9 cellular contexts compared by ENCODE assay signal in genomic region chr16:2514333-2515179, GRCh38. TPM values are rescaled to one million over a fixed set of nuclear protein-coding genes. Genes with fewer than 3 reads are reported as not detected.
DNase-seq lines count a peak whose midpoint lies in the region; ATAC-seq, FAIRE-seq and TF ChIP-seq lines count a peak whose summit lies in the region.
"Had no signal": no experiment of that assay in that cellular context is flagged by ENCODE, and none has a peak within 500 bp of the region (broad histone marks: within the 10 kb centered on the region; RNA-seq: fewer than 3 reads in every experiment).

No MANE protein-coding gene starts in this region.

- H3K4me3 ChIP-seq in fibroblast of villous mesenchyme (ENCODE audit: low read depth, low read length), result peak overlapping the region; percentile 96
- H3K4me3 ChIP-seq in sigmoid colon, result peak overlapping the region; percentile 92 to 100 (median 100)

- H3K27me3 ChIP-seq in sigmoid colon, result no peaks in the 10 kb centered on the region

- no peak for TF ChIP-seq CTCF in activated CD8-positive, alpha-beta T cell treated with anti-CD3 and anti-CD28 coated beads for 36 hours (IDR thresholded peaks at IDR 0.05)
- TF ChIP-seq CTCF in fibroblast of villous mesenchyme (IDR thresholded peaks at IDR 0.05; ENCODE audit: insufficient read depth, low read depth, low read length) (no peak), sigmoid colon (IDR thresholded peaks at IDR 0.05) (no peak)

- peak overlapping the region; percentile 97 to 99 (median 98) for H3K27ac ChIP-seq in sigmoid colon

- TF ChIP-seq POLR2A in sigmoid colon (IDR thresholded peaks at IDR 0.05) (no peak), GM12891 (IDR thresholded peaks at IDR 0.05; ENCODE audit: low read depth, low read length) (no peak)

- intact Hi-C loops in activated CD8-positive, alpha-beta T cell treated with anti-CD3 and anti-CD28 coated beads for 36 hours (cut with micrococcal nuclease), result no loop called here
- intact Hi-C loops in sigmoid colon (cut with DNase I), result loop anchor here (5.0 kb wide), 1 partner anchor 37 kb away; the partner anchor contains the start of gene TBC1D24

- POLR2A ChIA-PET in activated CD8-positive, alpha-beta T cell treated with anti-CD3 and anti-CD28 coated beads for 36 hours (lab: Charles Lee), result interaction anchor here (0.9 to 3.7 kb wide), 8 partner anchors 10 to 360 kb away, joined by 3 to 26 read pairs (median 4); partner anchors contain the start of genes CEMP1, ECI1 and TRAF7

- H3K4me3 Mint-ChIP-seq in activated T-cell treated with anti-CD3 and anti-CD28 coated beads, Interleukin-2, amount 50 U/mL, for 4 hours, result peak overlapping the region; percentile 93
- H3K4me3 Mint-ChIP-seq in activated CD8-positive, alpha-beta T cell treated with anti-CD3 and anti-CD28 coated beads for 36 hours, result peak overlapping the region; percentile 94

- ATAC-seq in activated T-cell treated with anti-CD3 and anti-CD28 coated beads, Interleukin-2, amount 50 U/mL, for 4 hours, result peak; percentile 5 to 8
- ATAC-seq in activated CD8-positive, alpha-beta T cell treated with anti-CD3 and anti-CD28 coated beads for 36 hours, result peak; percentile 4
- ATAC-seq in HG03469 (IDR thresholded peaks at IDR 0.05; ENCODE audit: unreplicated experiment), result no peak

- H3K4me1 ChIP-seq in sigmoid colon, result peaks cover 0 to 73% (median 69%) of the 10 kb centered on the region in 4 donors

- H3K27me3 Mint-ChIP-seq in activated T-cell treated with anti-CD3 and anti-CD28 coated beads, Interleukin-2, amount 50 U/mL, for 4 hours (ENCODE audit: low read depth), result no peaks in the 10 kb centered on the region
- no peaks in the 10 kb centered on the region for H3K27me3 Mint-ChIP-seq in activated CD8-positive, alpha-beta T cell treated with anti-CD3 and anti-CD28 coated beads for 36 hours

- TF ChIP-seq EP300 in sigmoid colon (IDR thresholded peaks at IDR 0.05), result no peak

- H3K36me3 ChIP-seq in sigmoid colon, result no peaks in the 10 kb centered on the region

- 0 to 1% methylated on average over 63 of the region's 63 CpGs for WGBS in sigmoid colon, 2 donors

- no peaks in the 10 kb centered on the region for H3K9me3 Mint-ChIP-seq in activated T-cell treated with anti-CD3 and anti-CD28 coated beads, Interleukin-2, amount 50 U/mL, for 4 hours
- H3K9me3 Mint-ChIP-seq in activated CD8-positive, alpha-beta T cell treated with anti-CD3 and anti-CD28 coated beads for 36 hours, result no peaks in the 10 kb centered on the region

- peaks cover 53% of the 10 kb centered on the region for H3K4me1 Mint-ChIP-seq in activated T-cell treated with anti-CD3 and anti-CD28 coated beads, Interleukin-2, amount 50 U/mL, for 4 hours (ENCODE audit: low read depth)
- peaks cover 53% of the 10 kb centered on the region for H3K4me1 Mint-ChIP-seq in activated CD8-positive, alpha-beta T cell treated with anti-CD3 and anti-CD28 coated beads for 36 hours (ENCODE audit: low read depth)

- peak overlapping the region; percentile 96 for H3K27ac Mint-ChIP-seq in activated CD8-positive, alpha-beta T cell treated with anti-CD3 and anti-CD28 coated beads for 36 hours

- peak; percentile 27 for DNase-seq in activated T-cell treated with anti-CD3 and anti-CD28 coated beads, Interleukin-2, amount 50 U/mL, for 4 hours
- DNase-seq in activated T-cell treated with anti-CD3 and anti-CD28 coated beads for 4 hours, result no peak
- DNase-seq in activated CD8-positive, alpha-beta T cell treated with anti-CD3 and anti-CD28 coated beads for 36 hours, result peak; percentile 51
- peak; percentile 32 for DNase-seq in fibroblast of villous mesenchyme (ENCODE audit: low read depth)
- DNase-seq in sigmoid colon, result peak; percentile 77
- DNase-seq in GM12891 (ENCODE audit: insufficient read length, low spot score), result no peak
- DNase-seq in mucosa of gallbladder (ENCODE audit: low spot score), result no peak

- no peak for FAIRE-seq in GM12891 (lab: Jason Lieb, UNC)

- H3K9me3 ChIP-seq in sigmoid colon, result no peaks in the 10 kb centered on the region

- CTCF ChIA-PET in activated CD8-positive, alpha-beta T cell treated with anti-CD3 and anti-CD28 coated beads for 36 hours (lab: Charles Lee), result interaction anchor here (1.0 to 1.8 kb wide), 2 partner anchors 13 kb away, joined by 4 to 6 read pairs; no protein-coding TSS in a partner anchor

- H3K36me3 Mint-ChIP-seq in activated T-cell treated with anti-CD3 and anti-CD28 coated beads, Interleukin-2, amount 50 U/mL, for 4 hours (ENCODE audit: insufficient read depth), result peaks cover 6% of the 10 kb centered on the region
- H3K36me3 Mint-ChIP-seq in activated CD8-positive, alpha-beta T cell treated with anti-CD3 and anti-CD28 coated beads for 36 hours (ENCODE audit: low read depth), result peaks cover 11% of the 10 kb centered on the region

TF ChIP-seq in GM12891, 5 proteins besides CTCF, POLR2A, EP300 and RAD21:
- no peak for TF ChIP-seq POU2F2 (IDR thresholded peaks at IDR 0.05; ENCODE audit: low read depth, low read length)
- TF ChIP-seq TAF1 (IDR thresholded peaks at IDR 0.05; ENCODE audit: low read depth, low read length), result no peak
- TF ChIP-seq POLR2AphosphoS5 (IDR thresholded peaks at IDR 0.05; ENCODE audit: low read depth, low read length), result no peak; the same call in 1 of the 2 replicates
- TF ChIP-seq SPI1 (IDR thresholded peaks at IDR 0.05; ENCODE audit: low read depth, low read length), result no peak
- TF ChIP-seq PAX5 (IDR thresholded peaks at IDR 0.05; ENCODE audit: insufficient read depth, low read length, severe bottlenecking), result no peak

RNA-seq across cellular contexts. Expression of gene ATP6V0C, which starts 0.8 kb away (rescaled TPM):
- total RNA-seq in activated T-cell treated with anti-CD3 and anti-CD28 coated beads, Interleukin-2, amount 50 U/mL, for 4 hours, result 100 to 1,000 TPM; 184 to 198 (median 188) TPM
- 10 to 100 TPM; 85.9 to 88.6 TPM for total RNA-seq in activated CD8-positive, alpha-beta T cell treated with anti-CD3 and anti-CD28 coated beads for 36 hours
- 20.0 and 23.3 TPM in 2 replicates for total RNA-seq in fibroblast of villous mesenchyme
- 10 to 100 TPM; 33.2 to 51.5 (median 42.5) TPM for total RNA-seq in sigmoid colon
- polyA plus RNA-seq in sigmoid colon, result 100 to 1,000 TPM in 1 of 3 donors, 10 to 100 TPM in 2; 79.3 to 233 (median 99.0) TPM
- polyA plus RNA-seq in GM12891 (2012; ENCODE audit: low read depth, missing spikeins), result 103 TPM
- total RNA-seq in mucosa of gallbladder, result 246 TPM

RNA-seq across cellular contexts. Expression of gene AMDHD2, which starts 5.6 kb away (rescaled TPM):
- 10 to 100 TPM; 32.0 to 35.3 (median 35.0) TPM for total RNA-seq in activated T-cell treated with anti-CD3 and anti-CD28 coated beads, Interleukin-2, amount 50 U/mL, for 4 hours
- 10 to 100 TPM; 28.2 to 29.0 TPM for total RNA-seq in activated CD8-positive, alpha-beta T cell treated with anti-CD3 and anti-CD28 coated beads for 36 hours
- total RNA-seq in fibroblast of villous mesenchyme, result 31.1 and 45.7 TPM in 2 replicates
- 10 to 100 TPM; 23.3 to 25.3 (median 24.4) TPM for total RNA-seq in sigmoid colon
- 10 to 100 TPM; 21.0 to 39.4 (median 21.5) TPM for polyA plus RNA-seq in sigmoid colon
- 14.2 TPM for polyA plus RNA-seq in GM12891 (2012; ENCODE audit: low read depth, missing spikeins)
- 60.9 TPM for total RNA-seq in mucosa of gallbladder

RNA-seq across cellular contexts. Expression of gene CEMP1, which starts 16.7 kb away (rescaled TPM):
- total RNA-seq in activated T-cell treated with anti-CD3 and anti-CD28 coated beads, Interleukin-2, amount 50 U/mL, for 4 hours, result under 1 TPM; 0.16 to 0.60 (median 0.38) TPM
- total RNA-seq in activated CD8-positive, alpha-beta T cell treated with anti-CD3 and anti-CD28 coated beads for 36 hours, result not detected
- total RNA-seq in fibroblast of villous mesenchyme (not detected in 2 replicates), sigmoid colon (not detected), mucosa of gallbladder (1.8 TPM)
- polyA plus RNA-seq in sigmoid colon, result 1 to 10 TPM in 1 of 3 donors, under 1 TPM in 1, not detected in 1; 0.90 to 1.2 TPM
- 2.6 TPM for polyA plus RNA-seq in GM12891 (2012; ENCODE audit: low read depth, missing spikeins)
- total RNA-seq: glomerular endothelial cell had no signal

RNA-seq across cellular contexts. Expression of gene PDPK1, which starts 23.3 kb away (rescaled TPM):
- 10 to 100 TPM; 47.1 to 55.3 (median 54.3) TPM for total RNA-seq in activated T-cell treated with anti-CD3 and anti-CD28 coated beads, Interleukin-2, amount 50 U/mL, for 4 hours
- total RNA-seq in activated CD8-positive, alpha-beta T cell treated with anti-CD3 and anti-CD28 coated beads for 36 hours, result 10 to 100 TPM; 32.4 to 33.9 TPM
- 26.7 and 37.1 TPM in 2 replicates for total RNA-seq in fibroblast of villous mesenchyme
- total RNA-seq in sigmoid colon, result 10 to 100 TPM; 22.7 to 32.2 (median 31.0) TPM
- 10 to 100 TPM; 24.0 to 31.1 (median 31.0) TPM for polyA plus RNA-seq in sigmoid colon
- 12.6 TPM for polyA plus RNA-seq in GM12891 (2012; ENCODE audit: low read depth, missing spikeins)
- 72.0 TPM for total RNA-seq in mucosa of gallbladder

RNA-seq across cellular contexts. Expression of gene TBC1D24, which starts 39.6 kb away (rescaled TPM):
- total RNA-seq in activated T-cell treated with anti-CD3 and anti-CD28 coated beads, Interleukin-2, amount 50 U/mL, for 4 hours, result 10 to 100 TPM; 25.0 to 27.2 (median 26.3) TPM
- total RNA-seq in activated CD8-positive, alpha-beta T cell treated with anti-CD3 and anti-CD28 coated beads for 36 hours, result 10 to 100 TPM; 16.6 to 16.7 TPM
- total RNA-seq in fibroblast of villous mesenchyme (15.5 and 19.4 TPM in 2 replicates), sigmoid colon (10 to 100 TPM in 2 of 4 donors, 1 to 10 TPM in 2; 5.9 to 16.1 (median 10.5) TPM), mucosa of gallbladder (20.6 TPM)
- polyA plus RNA-seq in sigmoid colon, result 1 to 10 TPM in 2 of 3 donors, under 1 TPM in 1; 0.60 to 6.5 (median 1.4) TPM
- 1.1 TPM for polyA plus RNA-seq in GM12891 (2012; ENCODE audit: low read depth, missing spikeins)

Comparison
In these comparisons a context has a peak if more than half of its experiments do, and no peak if none do; other contexts are left out.
1. DNase-seq: peak in activated T-cell treated with anti-CD3 and anti-CD28 coated beads, Interleukin-2, amount 50 U/mL, for 4 hours (single experiment), activated CD8-positive, alpha-beta T cell treated with anti-CD3 and anti-CD28 coated beads for 36 hours (single experiment), fibroblast of villous mesenchyme (single experiment) and sigmoid colon (single experiment); none in activated T-cell treated with anti-CD3 and anti-CD28 coated beads for 4 hours (single experiment), GM12891 (single experiment) and mucosa of gallbladder (single experiment).